8 cellular contexts compared by ENCODE assay signal in genomic region chr2:208033701-208034502, GRCh38. TPM values are rescaled to one million over a fixed set of nuclear protein-coding genes. Genes with fewer than 3 reads are reported as not detected.
DNase-seq lines count a peak whose midpoint lies in the region; ATAC-seq and TF ChIP-seq lines count a peak whose summit lies in the region.

No MANE protein-coding gene starts in this region.

- ATAC-seq in GM19395 (IDR thresholded peaks at IDR 0.05; ENCODE audit: unreplicated experiment) (peak; percentile 96), HG03139 (IDR thresholded peaks at IDR 0.05; ENCODE audit: unreplicated experiment) (peak; percentile 87)
- peak; percentile 53 for ATAC-seq in naive thymus-derived CD4-positive, alpha-beta T cell

- no peaks in the 10 kb centered on the region for H3K9me3 ChIP-seq in naive thymus-derived CD4-positive, alpha-beta T cell (ENCODE audit: control insufficient read depth in 2 of 3, low read length in 3 of 3)

- POLR2A ChIA-PET in GM10248 (lab: Yijun Ruan, JAX) (interaction anchor here (0.6 to 1.3 kb wide), 2 partner anchors 323 kb away, joined by 3 read pairs; partner anchors contain the start of gene CCNYL1), RWPE1 (lab: Yijun Ruan, JAX; ENCODE audit: low non-redundant PET) (no interaction called here)
- POLR2A ChIA-PET in naive thymus-derived CD4-positive, alpha-beta T cell (lab: Charles Lee), result no interaction called here

- intact Hi-C loops in naive thymus-derived CD4-positive, alpha-beta T cell (cut with micrococcal nuclease), result loop anchor here (1.0 to 5.0 kb wide), 3 partner anchors 267 to 342 kb away; partner anchors contain the start of gene FZD5 (in 1 of the 2)

- H3K36me3 Mint-ChIP-seq in naive thymus-derived CD4-positive, alpha-beta T cell, result no peaks in the 10 kb centered on the region

- TF ChIP-seq CTCF in GM10248 (IDR thresholded peaks at IDR 0.05; ENCODE audit: control extremely low read depth, extremely low read depth, low read depth, missing control alignments) (peak; percentile 72), RWPE1 (conservative IDR thresholded peaks at IDR 0.05; ENCODE audit: low read depth) (peak; percentile 58)

- H3K36me3 ChIP-seq in naive thymus-derived CD4-positive, alpha-beta T cell (ENCODE audit: control insufficient read depth in 2 of 3, insufficient read depth in 3 of 3, low read length in 3 of 3), result no peaks in the 10 kb centered on the region

- H3K4me3 Mint-ChIP-seq in naive thymus-derived CD4-positive, alpha-beta T cell, result no peak overlapping the region

- no peaks in the 10 kb centered on the region for H3K27me3 ChIP-seq in naive thymus-derived CD4-positive, alpha-beta T cell (ENCODE audit: control insufficient read depth in 2 of 2, insufficient read depth in 2 of 2, low read length in 2 of 2)

- H3K4me1 Mint-ChIP-seq in naive thymus-derived CD4-positive, alpha-beta T cell, result peaks cover 0 to 2% (median 0%) of the 10 kb centered on the region in 7 donors

- peak; percentile 62 for DNase-seq in GM10248 (ENCODE audit: extremely low spot score)
- peak; percentile 77 for DNase-seq in RWPE1 (ENCODE audit: low spot score)
- peak; percentile 85 for DNase-seq in cerebellar cortex (ENCODE audit: low spot score)
- DNase-seq in naive thymus-derived CD4-positive, alpha-beta T cell, result peak in 5 of 9 donors; percentile 12 to 32 (median 16)
- DNase-seq in GM03348 (ENCODE audit: low spot score), result no peak
- no peak for DNase-seq in NCI-H2171 treated with DMSO at 0.1 percent for 48 hours (lab: John Stamatoyannopoulos, UW)

- no peaks in the 10 kb centered on the region for H3K9me3 Mint-ChIP-seq in naive thymus-derived CD4-positive, alpha-beta T cell

- no peak overlapping the region for H3K27ac Mint-ChIP-seq in naive thymus-derived CD4-positive, alpha-beta T cell

- H3K27me3 Mint-ChIP-seq in naive thymus-derived CD4-positive, alpha-beta T cell, result peaks cover 0 to 17% (median 0%) of the 10 kb centered on the region in 5 donors

- H3K4me3 ChIP-seq in naive thymus-derived CD4-positive, alpha-beta T cell (ENCODE audit: low read length), result no peak overlapping the region

- no peaks in the 10 kb centered on the region for H3K4me1 ChIP-seq in naive thymus-derived CD4-positive, alpha-beta T cell (ENCODE audit: control insufficient read depth in 2 of 2, insufficient read depth in 2 of 2, low read length in 2 of 2)

- CTCF ChIA-PET in GM10248 (lab: Yijun Ruan, JAX) (interaction anchor here (0.6 to 9.5 kb wide), 24 partner anchors 9 to 1233 kb away, joined by 3 to 70 read pairs (median 3); partner anchors contain the start of genes CCNYL1, METTL21A and PLEKHM3), RWPE1 (lab: Yijun Ruan, JAX) (interaction anchor here (0.5 to 1.1 kb wide), 9 partner anchors 9 to 503 kb away, joined by 3 to 7 read pairs (median 3); partner anchors contain the start of genes FZD5 and PLEKHM3)
- CTCF ChIA-PET in naive thymus-derived CD4-positive, alpha-beta T cell (lab: Charles Lee), result interaction anchor here (0.8 to 1.3 kb wide), 2 partner anchors 288 to 524 kb away, joined by 3 to 4 read pairs; no protein-coding TSS in a partner anchor

- no peak overlapping the region for H3K27ac ChIP-seq in RWPE1
- no peak overlapping the region for H3K27ac ChIP-seq in naive thymus-derived CD4-positive, alpha-beta T cell (ENCODE audit: low read depth, low read length)

RNA-seq across cellular contexts. Expression of gene PLEKHM3, which starts 8.6 kb away (rescaled TPM):
- 10 to 100 TPM in 4 of 5 experiments, 1 to 10 TPM in 1; 6.1 to 19.4 (median 15.5) TPM for total RNA-seq in naive thymus-derived CD4-positive, alpha-beta T cell
- polyA plus RNA-seq in naive thymus-derived CD4-positive, alpha-beta T cell, result 1 to 10 TPM; 3.8 to 5.4 TPM

Comparison
In these comparisons a context has a peak if more than half of its experiments do, and no peak if none do; other contexts are left out.
1. DNase-seq: peak in GM10248 (single experiment), RWPE1 (single experiment), cerebellar cortex (single experiment) and naive thymus-derived CD4-positive, alpha-beta T cell (5 of 9); none in GM03348 (single experiment) and NCI-H2171 treated with DMSO at 0.1 percent for 48 hours (single experiment).
2. Peak in every context shown above with its lines, with median percentiles within 50 percentile points of each other: ATAC-seq.